Comparison of ENCODE assay signal across 8 cellular contexts in the genomic region with DNA sequence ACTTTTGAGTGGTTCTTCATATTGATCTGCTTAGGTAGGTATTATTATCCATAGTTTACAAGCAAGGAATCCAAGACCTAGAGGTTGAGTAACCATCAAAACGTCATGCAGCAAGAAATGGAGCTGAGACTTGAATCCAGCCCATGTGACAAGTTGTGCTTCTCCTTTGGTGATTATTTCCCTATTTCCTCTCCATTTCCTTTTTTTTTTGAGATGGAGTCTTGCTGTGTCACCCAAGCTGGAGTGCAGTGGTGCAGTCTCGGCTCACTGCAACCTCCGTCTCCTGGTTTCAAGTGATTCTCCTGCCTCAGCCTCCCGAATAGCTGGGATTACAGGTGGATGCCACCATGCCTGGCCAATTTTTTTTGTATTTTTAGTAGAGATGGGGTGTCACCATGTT. TPM values are rescaled to one million over a fixed set of nuclear protein-coding genes. Genes with fewer than 3 reads are reported as not detected.
DNase-seq lines count a peak whose midpoint lies in the region; ATAC-seq, FAIRE-seq and TF ChIP-seq lines count a peak whose summit lies in the region.
"Not testable (repeated sequence)": the region's sequence is repeated elsewhere in the genome, so short reads cannot be mapped to it uniquely, and the experiment has no call there.

No MANE protein-coding gene starts in this region.

- peak overlapping the region; percentile 93 for H3K4me3 ChIP-seq in CD4-positive, CD25-positive, alpha-beta regulatory T cell (ENCODE audit: low read depth, low read length)
- H3K4me3 ChIP-seq in HCT116 (replicated peaks in 1 of 2; ENCODE audit: low read depth in 1 of 2, low read length in 2 of 2): peak overlapping the region in 1 of 2 experiments; percentile 98; a peak in 2 of 4 replicates
- H3K4me3 ChIP-seq in K562: peak overlapping the region; percentile 97; the same call in 1 of the 2 replicates

- not testable (repeated sequence) for DNase-seq in CD4-positive, CD25-positive, alpha-beta regulatory T cell; HCT116 (ENCODE audit: low read depth, low spot score); T-cell; activated T-cell treated with anti-CD3 and anti-CD28 coated beads, Interleukin-2, amount 50 U/mL, for 24 hours; natural killer cell; stimulated activated naive CD8-positive, alpha-beta T cell treated with anti-CD3 and anti-CD28 coated beads, Interleukin-15, amount 100 ng/mL, for 72 hours
- DNase-seq in NOMO-1 treated with DMSO at 0.1 percent for 48 hours (lab: John Stamatoyannopoulos, UW; ENCODE audit: unreplicated experiment) (peak; percentile 51), K562 (ENCODE audit: extremely low read depth in 1 of 4, low spot score in 3 of 4) (peak in 1 of 4 experiments; percentile 18)

- peaks cover 25% of the 10 kb centered on the region for H3K4me1 ChIP-seq in CD4-positive, CD25-positive, alpha-beta regulatory T cell (ENCODE audit: control insufficient read depth, insufficient read depth, low read length, poor library complexity, severe bottlenecking)
- H3K4me1 ChIP-seq in HCT116 (ENCODE audit: control insufficient read depth in 1 of 2, insufficient read depth in 2 of 2, low read length in 2 of 2): peaks cover 0 to 11% of the 10 kb centered on the region in 2 experiments; a peak in 1 of 4 replicates
- H3K4me1 ChIP-seq in K562 (replicated peaks in 1 of 2; ENCODE audit: control insufficient read depth in 2 of 2, insufficient read depth in 2 of 2, low read length in 2 of 2): peaks cover 4 to 25% of the 10 kb centered on the region in 2 experiments; a peak in 4 of 5 replicates

- not testable (repeated sequence) for H3K9me3 ChIP-seq in CD4-positive, CD25-positive, alpha-beta regulatory T cell (ENCODE audit: control insufficient read depth in 2 of 2, low read length in 2 of 2); HCT116 (ENCODE audit: control insufficient read depth in 1 of 2, insufficient read depth in 1 of 2, low read depth in 1 of 2, low read length in 2 of 2); K562 (replicated peaks; ENCODE audit: control insufficient read depth, insufficient read depth, low read depth, low read length)

- TF ChIP-seq RAD21 in HCT116 (IDR thresholded peaks at IDR 0.05; ENCODE audit: low read depth); K562 (CRISPR knock-in tag; conservative IDR thresholded peaks at IDR 0.05 in 1 of 2, IDR thresholded peaks at IDR 0.05 in 1 of 2): not testable (repeated sequence)

- CTCF ChIA-PET in HCT116 (lab: Charles Lee); T-cell (lab: Charles Lee); K562 (lab: Yijun Ruan, JAX; ENCODE audit: low intra/inter-chr PET ratio): not testable (repeated sequence)

- H3K4me3 Mint-ChIP-seq in CD4-positive, CD25-positive, alpha-beta regulatory T cell: peak overlapping the region; percentile 62 to 94 (median 80)
- peak overlapping the region; percentile 14 to 95 (median 37) for H3K4me3 Mint-ChIP-seq in T-cell
- H3K4me3 Mint-ChIP-seq in activated T-cell treated with anti-CD3 and anti-CD28 coated beads, Interleukin-2, amount 50 U/mL, for 24 hours: peak overlapping the region; percentile 95
- peak overlapping the region; percentile 45 for H3K4me3 Mint-ChIP-seq in natural killer cell
- peak overlapping the region; percentile 45 to 98 for H3K4me3 Mint-ChIP-seq in stimulated activated naive CD8-positive, alpha-beta T cell treated with anti-CD3 and anti-CD28 coated beads, Interleukin-15, amount 100 ng/mL, for 72 hours

- not testable (repeated sequence) for H2AFZ ChIP-seq in HCT116 (ENCODE audit: low read depth, low read length, poor library complexity, severe bottlenecking); K562 (ENCODE audit: low read depth, low read length)

- RAD21 ChIA-PET in HCT116 (lab: Charles Lee; ENCODE audit: low non-redundant PET in 1 of 2, low total read pairs in 2 of 2, uncharacterized antibody in 2 of 2, unreplicated experiment in 2 of 2): not testable (repeated sequence)

- not testable (repeated sequence) for BruUV-seq in HCT116 (replicated peaks; lab: Mats Ljungman, UMichigan); K562 (replicated peaks; lab: Mats Ljungman, UMichigan)

- not testable (repeated sequence) for TF ChIP-seq POLR2A in HCT116 (IDR thresholded peaks at IDR 0.05; ENCODE audit: borderline replicate concordance, extremely low read depth, insufficient read depth, insufficient read length); K562 (conservative IDR thresholded peaks at IDR 0.05)

- H3K27ac Mint-ChIP-seq in CD4-positive, CD25-positive, alpha-beta regulatory T cell: peak overlapping the region in 2 of 3 donors; percentile 8 to 95
- peak overlapping the region in 1 of 2 donors; percentile 35 for H3K27ac Mint-ChIP-seq in T-cell
- H3K27ac Mint-ChIP-seq in activated T-cell treated with anti-CD3 and anti-CD28 coated beads, Interleukin-2, amount 50 U/mL, for 24 hours; stimulated activated naive CD8-positive, alpha-beta T cell treated with anti-CD3 and anti-CD28 coated beads, Interleukin-15, amount 100 ng/mL, for 72 hours: not testable (repeated sequence)
- H3K27ac Mint-ChIP-seq in natural killer cell: peak overlapping the region in 1 of 2 donors; percentile 12

- H3K36me3 Mint-ChIP-seq in CD4-positive, CD25-positive, alpha-beta regulatory T cell: peaks cover 15% of the 10 kb centered on the region
- peaks cover 17% of the 10 kb centered on the region for H3K36me3 Mint-ChIP-seq in T-cell
- H3K36me3 Mint-ChIP-seq in activated T-cell treated with anti-CD3 and anti-CD28 coated beads, Interleukin-2, amount 50 U/mL, for 24 hours (ENCODE audit: low read depth): peaks cover 41% of the 10 kb centered on the region
- H3K36me3 Mint-ChIP-seq in natural killer cell: not testable (repeated sequence)

- H3K36me3 ChIP-seq in CD4-positive, CD25-positive, alpha-beta regulatory T cell (ENCODE audit: control insufficient read depth, insufficient read depth, low read length): not testable (repeated sequence)
- H3K36me3 ChIP-seq in HCT116 (ENCODE audit: control insufficient read depth in 1 of 2, insufficient read depth in 2 of 2, low read length in 2 of 2): peaks cover 8 to 15% of the 10 kb centered on the region in 2 experiments
- peaks cover 35% of the 10 kb centered on the region for H3K36me3 ChIP-seq in K562 (ENCODE audit: control insufficient read depth, insufficient read depth, low read length)

- 10% methylated on average over 4 of the region's 4 CpGs for WGBS in K562 (ENCODE audit: insufficient coverage, low coverage, missing lambda C conversion rate)

- not testable (repeated sequence) for H3K27me3 Mint-ChIP-seq in CD4-positive, CD25-positive, alpha-beta regulatory T cell; T-cell; activated T-cell treated with anti-CD3 and anti-CD28 coated beads, Interleukin-2, amount 50 U/mL, for 24 hours; natural killer cell (ENCODE audit: low read depth in 2 of 2); stimulated activated naive CD8-positive, alpha-beta T cell treated with anti-CD3 and anti-CD28 coated beads, Interleukin-15, amount 100 ng/mL, for 72 hours

- H3K9me3 Mint-ChIP-seq in CD4-positive, CD25-positive, alpha-beta regulatory T cell; T-cell; activated T-cell treated with anti-CD3 and anti-CD28 coated beads, Interleukin-2, amount 50 U/mL, for 24 hours; natural killer cell; stimulated activated naive CD8-positive, alpha-beta T cell treated with anti-CD3 and anti-CD28 coated beads, Interleukin-15, amount 100 ng/mL, for 72 hours: not testable (repeated sequence)

- not testable (repeated sequence) for H3K27ac ChIP-seq in CD4-positive, CD25-positive, alpha-beta regulatory T cell (ENCODE audit: insufficient read depth, low read length, poor library complexity, severe bottlenecking); HCT116 (ENCODE audit: low read depth, low read length); K562 (ENCODE audit: extremely low read depth, low read depth, low read length)

- in situ Hi-C loops in K562 (cut with MboI): not testable (repeated sequence)

- not testable (repeated sequence) for H4K20me1 ChIP-seq in HCT116 (ENCODE audit: insufficient read depth); K562 (replicated peaks; ENCODE audit: control insufficient read depth, insufficient read depth, low read length)

- H3K4me2 ChIP-seq in HCT116 (ENCODE audit: low read length) (peak overlapping the region; percentile 87), K562 (ENCODE audit: insufficient read depth, low read length) (peak overlapping the region; percentile 96)

- not testable (repeated sequence) for TF ChIP-seq CTCF in HCT116 (IDR thresholded peaks at IDR 0.05 in 2 of 3, conservative IDR thresholded peaks at IDR 0.05 in 1 of 3; ENCODE audit: borderline replicate concordance in 1 of 3, insufficient read depth in 1 of 3, low read depth in 2 of 3, low read length in 2 of 3); K562 (IDR thresholded peaks at IDR 0.05 in 2 of 3, conservative IDR thresholded peaks at IDR 0.05 in 1 of 3; ENCODE audit: insufficient read depth in 2 of 3, low read depth in 1 of 3, low read length in 3 of 3); natural killer cell (IDR thresholded peaks at IDR 0.05)

- POLR2A ChIA-PET in HCT116 (lab: Charles Lee): not testable (repeated sequence)
- POLR2A ChIA-PET in T-cell (lab: Charles Lee): interaction anchor here in 1 of 2 donors (0.6 kb wide), 1 partner anchor 37 kb away, joined by 3 read pairs; no protein-coding TSS in a partner anchor
- POLR2A ChIA-PET in K562 (lab: Yijun Ruan, JAX): interaction anchor here (0.5 to 3.2 kb wide), 7 partner anchors 9 to 41 kb away, joined by 3 to 14 read pairs (median 5); partner anchors contain the start of genes SPCS2 and XRRA1

- H3K79me2 ChIP-seq in HCT116 (ENCODE audit: insufficient read depth, low read length) (peaks cover 21% of the 10 kb centered on the region), K562 (ENCODE audit: control insufficient read depth, insufficient read depth, low read length) (peaks cover 47% of the 10 kb centered on the region)

- not testable (repeated sequence) for H3K9me1 ChIP-seq in K562 (ENCODE audit: control insufficient read depth, insufficient read depth, low read length)

- not testable (repeated sequence) for H3K9me2 ChIP-seq in HCT116 (ENCODE audit: insufficient read depth)

- ATAC-seq in CD4-positive, CD25-positive, alpha-beta regulatory T cell (ENCODE audit: low read depth in 2 of 2); HCT116; T-cell (replicated peaks in 1 of 4); K562; natural killer cell; stimulated activated naive CD8-positive, alpha-beta T cell treated with anti-CD3 and anti-CD28 coated beads, Interleukin-15, amount 100 ng/mL, for 72 hours: not testable (repeated sequence)

- H3K4me1 Mint-ChIP-seq in CD4-positive, CD25-positive, alpha-beta regulatory T cell: peaks cover 19 to 34% (median 27%) of the 10 kb centered on the region in 4 donors
- peaks cover 31 to 34% (median 33%) of the 10 kb centered on the region in 3 donors for H3K4me1 Mint-ChIP-seq in T-cell
- peaks cover 39% of the 10 kb centered on the region for H3K4me1 Mint-ChIP-seq in activated T-cell treated with anti-CD3 and anti-CD28 coated beads, Interleukin-2, amount 50 U/mL, for 24 hours (ENCODE audit: low read depth)
- peaks cover 15 to 18% of the 10 kb centered on the region in 2 donors for H3K4me1 Mint-ChIP-seq in natural killer cell
- H3K4me1 Mint-ChIP-seq in stimulated activated naive CD8-positive, alpha-beta T cell treated with anti-CD3 and anti-CD28 coated beads, Interleukin-15, amount 100 ng/mL, for 72 hours: peaks cover 29% of the 10 kb centered on the region

- not testable (repeated sequence) for H3K27me3 ChIP-seq in CD4-positive, CD25-positive, alpha-beta regulatory T cell (ENCODE audit: control insufficient read depth, insufficient read depth, low read length); HCT116 (ENCODE audit: insufficient read depth, low read length); K562 (ENCODE audit: control insufficient read depth in 2 of 2, insufficient read depth in 2 of 2, low read length in 2 of 2)

- intact Hi-C loops in HCT116 (cut with micrococcal nuclease); K562 (cut with micrococcal nuclease); natural killer cell (cut with micrococcal nuclease): not testable (repeated sequence)

- TF ChIP-seq EP300 in K562 (IDR thresholded peaks at IDR 0.05; ENCODE audit: low read length): not testable (repeated sequence)

- FAIRE-seq in K562 (lab: Jason Lieb, UNC): not testable (repeated sequence)

- H3K9ac ChIP-seq in HCT116 (ENCODE audit: low read length): not testable (repeated sequence)
- peak overlapping the region; percentile 73 to 90; a peak in 2 of 4 replicates for H3K9ac ChIP-seq in K562 (ENCODE audit: insufficient read depth in 1 of 2, low read depth in 2 of 2, low read length in 2 of 2)

RNA-seq across cellular contexts. Expression of gene NEU3, which starts 1.4 kb away (rescaled TPM):
- 10.8 TPM for total RNA-seq in CD4-positive, CD25-positive, alpha-beta regulatory T cell
- polyA plus RNA-seq in CD4-positive, CD25-positive, alpha-beta regulatory T cell: 1 to 10 TPM; 1.4 to 2.2 (median 1.9) TPM
- total RNA-seq in HCT116 (2021; ENCODE audit: unreplicated experiment) (12.5 TPM), T-cell (10 to 100 TPM; 12.4 to 18.0 (median 13.0) TPM), K562 (2014; rRNA removed) (35.0 and 36.7 TPM in 2 replicates), K562 (2014; rRNA removed; fragmentation: Illumina TruSeq; extraction: Trizol) (28.3 and 31.1 TPM in 2 replicates), K562 (2015; rRNA removed; fragmentation: Illumina TruSeq; extraction: Trizol) (36.5 and 41.3 TPM in 2 replicates), K562 (2021) (32.6 and 33.6 TPM in 2 replicates), natural killer cell (10 to 100 TPM; 16.9 to 24.3 (median 17.5) TPM)
- 7.3 and 7.4 TPM in 2 replicates for polyA plus RNA-seq in HCT116 (2012)
- 58.7 and 76.5 TPM in 2 replicates for total RNA-seq in K562 (2011; cell fraction: chromatin; rRNA removed; ENCODE audit: low replicate concordance)
- 46.5 and 50.9 TPM in 2 replicates for total RNA-seq in K562 (2011; cell fraction: nucleolus; rRNA removed)
- total RNA-seq in K562 (2011; cell fraction: nucleoplasm; rRNA removed): 48.2 and 59.5 TPM in 2 replicates
- polyA plus RNA-seq in K562 (2011; rRNA removed) (35.1 and 35.7 TPM in 2 replicates), K562 (2014; fragmentation: Illumina TruSeq; extraction: Trizol) (27.9 and 28.6 TPM in 2 replicates), K562 (2014; fragmentation: Nextera tagmentation; extraction: Ambion mirVana) (1 to 10 TPM; 6.2 to 7.2 TPM), K562 (2014; rRNA removed) (25.5 and 26.9 TPM in 2 replicates)
- 29.9 and 43.7 TPM in 2 replicates for polyA plus RNA-seq in K562 (2011; cell fraction: cytosol; rRNA removed)
- 46.4 and 57.9 TPM in 2 replicates for polyA plus RNA-seq in K562 (2011; cell fraction: nucleus; rRNA removed)
- 20.4 and 20.5 TPM in 2 replicates for polyA plus RNA-seq in K562 (2012)
- polyA minus RNA-seq in K562 (2011; rRNA and poly(A)+ RNA removed): 51.0 and 55.8 TPM in 2 replicates
- 32.6 and 35.1 TPM in 2 replicates for polyA minus RNA-seq in K562 (2011; cell fraction: cytosol; rRNA and poly(A)+ RNA removed)
- 32.7 and 43.7 TPM in 2 replicates for polyA minus RNA-seq in K562 (2011; cell fraction: nucleus; rRNA and poly(A)+ RNA removed)

RNA-seq across cellular contexts. Expression of gene SPCS2, which starts 41.1 kb away (rescaled TPM):
- total RNA-seq in CD4-positive, CD25-positive, alpha-beta regulatory T cell: 73.2 TPM
- polyA plus RNA-seq in CD4-positive, CD25-positive, alpha-beta regulatory T cell: 100 to 1,000 TPM; 166 to 266 (median 195) TPM
- total RNA-seq in HCT116 (2021; ENCODE audit: unreplicated experiment) (133 TPM), T-cell (100 to 1,000 TPM in 1 of 5 donors, 10 to 100 TPM in 4; 75.4 to 101 (median 90.8) TPM), K562 (2014; rRNA removed) (38.2 and 136 TPM in 2 replicates), K562 (2014; rRNA removed; fragmentation: Illumina TruSeq; extraction: Trizol) (55.0 and 65.9 TPM in 2 replicates), K562 (2015; rRNA removed; fragmentation: Illumina TruSeq; extraction: Trizol) (63.2 and 75.5 TPM in 2 replicates), K562 (2021) (150 and 172 TPM in 2 replicates), natural killer cell (100 to 1,000 TPM in 2 of 3 donors, 10 to 100 TPM in 1; 76.9 to 117 (median 106) TPM)
- 79.7 and 119 TPM in 2 replicates for polyA plus RNA-seq in HCT116 (2012)
- total RNA-seq in K562 (2011; cell fraction: chromatin; rRNA removed; ENCODE audit: low replicate concordance): 48.6 and 86.8 TPM in 2 replicates
- total RNA-seq in K562 (2011; cell fraction: nucleolus; rRNA removed): 24.1 and 36.7 TPM in 2 replicates
- total RNA-seq in K562 (2011; cell fraction: nucleoplasm; rRNA removed): 85.9 and 113 TPM in 2 replicates
- polyA plus RNA-seq in K562 (2011; rRNA removed) (148 and 250 TPM in 2 replicates), K562 (2014; fragmentation: Illumina TruSeq; extraction: Trizol) (126 and 193 TPM in 2 replicates), K562 (2014; fragmentation: Nextera tagmentation; extraction: Ambion mirVana) (100 to 1,000 TPM; 372 to 458 TPM), K562 (2014; rRNA removed) (208 and 334 TPM in 2 replicates)
- polyA plus RNA-seq in K562 (2011; cell fraction: cytosol; rRNA removed): 42.4 and 102 TPM in 2 replicates
- polyA plus RNA-seq in K562 (2011; cell fraction: nucleus; rRNA removed): 15.7 and 31.6 TPM in 2 replicates
- 161 and 178 TPM in 2 replicates for polyA plus RNA-seq in K562 (2012)
- 73.3 and 74.6 TPM in 2 replicates for polyA minus RNA-seq in K562 (2011; rRNA and poly(A)+ RNA removed)
- 21.6 and 30.6 TPM in 2 replicates for polyA minus RNA-seq in K562 (2011; cell fraction: cytosol; rRNA and poly(A)+ RNA removed)
- 19.5 and 28.1 TPM in 2 replicates for polyA minus RNA-seq in K562 (2011; cell fraction: nucleus; rRNA and poly(A)+ RNA removed)

RNA-seq across cellular contexts. Expression of gene XRRA1, which starts 41.3 kb away (rescaled TPM):
- total RNA-seq in CD4-positive, CD25-positive, alpha-beta regulatory T cell: 33.4 TPM
- 10 to 100 TPM in 1 of 4 donors, 1 to 10 TPM in 3; 5.4 to 11.3 (median 7.4) TPM for polyA plus RNA-seq in CD4-positive, CD25-positive, alpha-beta regulatory T cell
- total RNA-seq in HCT116 (2021; ENCODE audit: unreplicated experiment): 17.3 TPM
- 8.5 and 9.0 TPM in 2 replicates for polyA plus RNA-seq in HCT116 (2012)
- 10 to 100 TPM; 12.6 to 27.7 (median 14.6) TPM for total RNA-seq in T-cell
- total RNA-seq in K562 (2011; cell fraction: chromatin; rRNA removed; ENCODE audit: low replicate concordance): 113 and 146 TPM in 2 replicates
- total RNA-seq in K562 (2011; cell fraction: nucleolus; rRNA removed): 45.7 and 54.9 TPM in 2 replicates
- 74.1 and 109 TPM in 2 replicates for total RNA-seq in K562 (2011; cell fraction: nucleoplasm; rRNA removed)
- 18.3 and 20.1 TPM in 2 replicates for total RNA-seq in K562 (2014; rRNA removed)
- total RNA-seq in K562 (2014; rRNA removed; fragmentation: Illumina TruSeq; extraction: Trizol): 12.8 and 15.9 TPM in 2 replicates
- 16.0 and 18.0 TPM in 2 replicates for total RNA-seq in K562 (2015; rRNA removed; fragmentation: Illumina TruSeq; extraction: Trizol)
- total RNA-seq in K562 (2021): 20.6 and 22.5 TPM in 2 replicates
- polyA plus RNA-seq in K562 (2011; rRNA removed): 16.0 and 21.2 TPM in 2 replicates
- polyA plus RNA-seq in K562 (2011; cell fraction: cytosol; rRNA removed): 12.9 and 14.1 TPM in 2 replicates
- polyA plus RNA-seq in K562 (2011; cell fraction: nucleus; rRNA removed): 24.3 and 38.6 TPM in 2 replicates
- polyA plus RNA-seq in K562 (2012): 15.9 and 18.1 TPM in 2 replicates
- polyA plus RNA-seq in K562 (2014; fragmentation: Illumina TruSeq; extraction: Trizol): 17.1 and 18.0 TPM in 2 replicates
- polyA plus RNA-seq in K562 (2014; fragmentation: Nextera tagmentation; extraction: Ambion mirVana): 1 to 10 TPM; 5.0 to 8.9 TPM
- 10.3 and 11.6 TPM in 2 replicates for polyA plus RNA-seq in K562 (2014; rRNA removed)
- 30.6 and 35.3 TPM in 2 replicates for polyA minus RNA-seq in K562 (2011; rRNA and poly(A)+ RNA removed)
- polyA minus RNA-seq in K562 (2011; cell fraction: cytosol; rRNA and poly(A)+ RNA removed): 17.0 and 23.7 TPM in 2 replicates
- polyA minus RNA-seq in K562 (2011; cell fraction: nucleus; rRNA and poly(A)+ RNA removed): 27.5 and 42.0 TPM in 2 replicates
- 10 to 100 TPM; 12.7 to 14.3 (median 14.3) TPM for total RNA-seq in natural killer cell

Comparison
In these comparisons a context has a peak if more than half of its experiments do, and no peak if none do; other contexts are left out.
1. H3K4me3 Mint-ChIP-seq: peak in every context shown above with its lines; median percentile 95 in activated T-cell treated with anti-CD3 and anti-CD28 coated beads, Interleukin-2, amount 50 U/mL, for 24 hours; 80 in CD4-positive, CD25-positive, alpha-beta regulatory T cell; 72 in stimulated activated naive CD8-positive, alpha-beta T cell treated with anti-CD3 and anti-CD28 coated beads, Interleukin-15, amount 100 ng/mL, for 72 hours; 45 in natural killer cell; 37 in T-cell.